ENCODE assay signal across 31 cellular contexts in the genomic region with DNA sequence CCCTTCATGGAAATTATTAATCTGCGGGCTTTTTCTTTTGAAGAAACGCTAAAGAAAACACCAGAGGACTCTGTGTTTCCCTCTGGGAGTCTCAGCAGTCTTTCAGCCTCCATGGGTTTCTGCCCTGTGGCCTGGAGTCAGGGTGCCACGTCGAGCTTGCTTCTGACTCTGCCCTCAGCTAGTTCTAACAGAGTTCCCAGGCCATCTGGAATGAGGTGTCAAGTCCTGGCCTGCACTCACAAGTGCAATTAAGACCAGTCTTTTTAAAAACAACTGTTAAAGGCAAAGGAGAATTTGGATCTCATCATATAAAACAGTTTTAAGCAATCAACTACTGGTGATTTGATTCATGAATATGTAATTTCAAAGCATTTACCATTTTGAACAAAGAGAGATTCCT.
"Had no signal": no experiment of that assay in that cellular context is flagged by ENCODE, and none has a peak within 500 bp of the region (broad histone marks: within the 10 kb centered on the region; RNA-seq: fewer than 3 reads in every experiment).

No MANE protein-coding gene starts in this region.

- H3K4me1 ChIP-seq: body of pancreas, esophagus muscularis mucosa had no signal

- H3K36me3 ChIP-seq: adrenal gland, WERI-Rb-1 had no signal

- H3K27ac ChIP-seq: adrenal gland, body of pancreas, coronary artery, dorsolateral prefrontal cortex, esophagus muscularis mucosa, heart left ventricle, WERI-Rb-1 had no signal

- ATAC-seq: activated CD4-positive, alpha-beta T cell treated with anti-CD3 and anti-CD28 coated beads for 36 hours; activated CD4-positive, CD25-positive, alpha-beta regulatory T cell treated with anti-CD3 and anti-CD28 coated beads, Interleukin-2, amount 50 U/mL, for 24 hours; activated CD8-positive, alpha-beta memory T cell treated with anti-CD3 and anti-CD28 coated beads, Interleukin-2, amount 10 ng/mL, durations not matched to agents 7 days and 5 days; activated CD8-positive, alpha-beta T cell treated with anti-CD3 and anti-CD28 coated beads, Interleukin-2, amount 10 ng/mL, durations not matched to agents 7 days and 5 days; activated naive CD8-positive, alpha-beta T cell treated with anti-CD3 and anti-CD28 coated beads, Interleukin-2, amount 50 U/mL, for 24 hours; body of pancreas; heart left ventricle; T-helper 17 cell had no signal

- DNase-seq: activated B cell treated with CpG ODN at 0.5 μM for 24 hours; activated CD4-positive, alpha-beta memory T cell treated with anti-CD3 and anti-CD28 coated beads for 36 hours; activated CD4-positive, alpha-beta T cell treated with anti-CD3 and anti-CD28 coated beads for 36 hours; activated CD4-positive, alpha-beta T cell treated with anti-CD3 and anti-CD28 coated beads, Interleukin-2, amount 10 ng/mL, durations not matched to agents 24 days and 14 days; activated CD8-positive, alpha-beta memory T cell treated with anti-CD3 and anti-CD28 coated beads, Interleukin-2, amount 10 ng/mL, durations not matched to agents 7 days and 5 days; activated CD8-positive, alpha-beta memory T cell treated with anti-CD3 and anti-CD28 coated beads, Interleukin-2, amount 50 U/mL, for 4 hours; activated CD8-positive, alpha-beta T cell treated with anti-CD3 and anti-CD28 coated beads, Interleukin-2, amount 10 ng/mL, durations not matched to agents 7 days and 5 days; activated effector memory CD4-positive, alpha-beta T cell treated with anti-CD3 and anti-CD28 coated beads, Interleukin-2, amount 50 U/mL, for 16 hours; activated naive CD4-positive, alpha-beta T cell treated with anti-CD3 and anti-CD28 coated beads for 36 hours; activated naive CD8-positive, alpha-beta T cell treated with anti-CD3 and anti-CD28 coated beads for 36 hours; activated naive CD8-positive, alpha-beta T cell treated with anti-CD3 and anti-CD28 coated beads, Interleukin-2, amount 50 U/mL, for 24 hours; activated T-cell treated with anti-CD3 and anti-CD28 coated beads, Interleukin-2, amount 50 U/mL, for 1 hour; activated T-cell treated with anti-CD3 and anti-CD28 coated beads, Interleukin-2, amount 50 U/mL, for 48 hours; adrenal gland; amygdala; aorta; body of pancreas; dorsolateral prefrontal cortex; effector memory CD4-positive, alpha-beta T cell; endodermal cell; erythroblast; glutamatergic neuron; heart left ventricle; T-helper 1 cell; T-helper 17 cell; T1000; WERI-Rb-1 had no signal

- H3K27me3 ChIP-seq: adrenal gland, body of pancreas, dorsolateral prefrontal cortex, esophagus muscularis mucosa, heart left ventricle had no signal

- FAIRE-seq: frontal cortex had no signal

- H3K9me3 ChIP-seq: adrenal gland, body of pancreas, esophagus muscularis mucosa, heart left ventricle had no signal

- H3K4me3 ChIP-seq: adrenal gland, body of pancreas, coronary artery, dorsolateral prefrontal cortex, esophagus muscularis mucosa, heart left ventricle had no signal
